Comparison of ENCODE assay signal across 1 cellular context in the genomic region with DNA sequence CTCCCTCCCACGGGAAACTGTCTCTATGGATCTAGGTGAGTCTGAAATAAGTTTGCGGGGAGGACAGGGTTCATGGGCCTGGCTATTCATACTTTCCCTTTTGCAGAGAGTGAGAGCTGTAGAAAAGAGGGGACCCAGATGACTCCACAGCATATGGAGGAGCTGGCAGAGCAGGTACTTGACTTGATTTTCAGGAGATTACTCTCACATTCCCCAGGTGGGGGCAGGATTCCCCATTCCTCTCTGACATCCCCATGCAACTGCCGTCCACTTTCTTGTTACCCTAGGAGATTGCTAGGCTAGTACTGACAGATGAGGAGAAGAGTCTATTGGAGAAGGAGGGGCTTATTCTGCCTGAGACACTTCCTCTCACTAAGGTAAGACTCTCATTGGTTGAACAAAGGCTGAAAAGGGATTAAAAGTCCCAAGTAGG.
TF ChIP-seq lines count a peak whose summit lies in the region.

No MANE protein-coding gene starts in this region.

TF ChIP-seq in K562, 482 proteins besides CTCF, POLR2A, EP300 and RAD21 (continued from another document):
- TF ChIP-seq, protein P1, sequence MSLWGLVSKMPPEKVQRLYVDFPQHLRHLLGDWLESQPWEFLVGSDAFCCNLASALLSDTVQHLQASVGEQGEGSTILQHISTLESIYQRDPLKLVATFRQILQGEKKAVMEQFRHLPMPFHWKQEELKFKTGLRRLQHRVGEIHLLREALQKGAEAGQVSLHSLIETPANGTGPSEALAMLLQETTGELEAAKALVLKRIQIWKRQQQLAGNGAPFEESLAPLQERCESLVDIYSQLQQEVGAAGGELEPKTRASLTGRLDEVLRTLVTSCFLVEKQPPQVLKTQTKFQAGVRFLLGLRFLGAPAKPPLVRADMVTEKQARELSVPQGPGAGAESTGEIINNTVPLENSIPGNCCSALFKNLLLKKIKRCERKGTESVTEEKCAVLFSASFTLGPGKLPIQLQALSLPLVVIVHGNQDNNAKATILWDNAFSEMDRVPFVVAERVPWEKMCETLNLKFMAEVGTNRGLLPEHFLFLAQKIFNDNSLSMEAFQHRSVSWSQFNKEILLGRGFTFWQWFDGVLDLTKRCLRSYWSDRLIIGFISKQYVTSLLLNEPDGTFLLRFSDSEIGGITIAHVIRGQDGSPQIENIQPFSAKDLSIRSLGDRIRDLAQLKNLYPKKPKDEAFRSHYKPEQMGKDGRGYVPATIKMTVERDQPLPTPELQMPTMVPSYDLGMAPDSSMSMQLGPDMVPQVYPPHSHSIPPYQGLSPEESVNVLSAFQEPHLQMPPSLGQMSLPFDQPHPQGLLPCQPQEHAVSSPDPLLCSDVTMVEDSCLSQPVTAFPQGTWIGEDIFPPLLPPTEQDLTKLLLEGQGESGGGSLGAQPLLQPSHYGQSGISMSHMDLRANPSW (CRISPR knock-in tag; IDR thresholded peaks at IDR 0.05) = no peak
- TF ChIP-seq KAT7 (CRISPR knock-in tag; IDR thresholded peaks at IDR 0.05; ENCODE audit: borderline replicate concordance) (no peak), MTA3 (IDR thresholded peaks at IDR 0.05; ENCODE audit: borderline replicate concordance) (no peak), ZZZ3 (IDR thresholded peaks at IDR 0.05) (no peak), ZNF347 (CRISPR knock-in tag; IDR thresholded peaks at IDR 0.05; ENCODE audit: low read depth) (no peak), CBX1 (IDR thresholded peaks at IDR 0.05; ENCODE audit: low read depth) (no peak), CEBPG (CRISPR knock-in tag; IDR thresholded peaks at IDR 0.05) (no peak), CEBPG (tag; conservative IDR thresholded peaks at IDR 0.05 in 1 of 2, IDR thresholded peaks at IDR 0.05 in 1 of 2) (no peak), ZNF263 (CRISPR knock-in tag; IDR thresholded peaks at IDR 0.05; ENCODE audit: borderline replicate concordance) (no peak), PHB (CRISPR knock-in tag; IDR thresholded peaks at IDR 0.05) (no peak)
- TF ChIP-seq, protein P2, sequence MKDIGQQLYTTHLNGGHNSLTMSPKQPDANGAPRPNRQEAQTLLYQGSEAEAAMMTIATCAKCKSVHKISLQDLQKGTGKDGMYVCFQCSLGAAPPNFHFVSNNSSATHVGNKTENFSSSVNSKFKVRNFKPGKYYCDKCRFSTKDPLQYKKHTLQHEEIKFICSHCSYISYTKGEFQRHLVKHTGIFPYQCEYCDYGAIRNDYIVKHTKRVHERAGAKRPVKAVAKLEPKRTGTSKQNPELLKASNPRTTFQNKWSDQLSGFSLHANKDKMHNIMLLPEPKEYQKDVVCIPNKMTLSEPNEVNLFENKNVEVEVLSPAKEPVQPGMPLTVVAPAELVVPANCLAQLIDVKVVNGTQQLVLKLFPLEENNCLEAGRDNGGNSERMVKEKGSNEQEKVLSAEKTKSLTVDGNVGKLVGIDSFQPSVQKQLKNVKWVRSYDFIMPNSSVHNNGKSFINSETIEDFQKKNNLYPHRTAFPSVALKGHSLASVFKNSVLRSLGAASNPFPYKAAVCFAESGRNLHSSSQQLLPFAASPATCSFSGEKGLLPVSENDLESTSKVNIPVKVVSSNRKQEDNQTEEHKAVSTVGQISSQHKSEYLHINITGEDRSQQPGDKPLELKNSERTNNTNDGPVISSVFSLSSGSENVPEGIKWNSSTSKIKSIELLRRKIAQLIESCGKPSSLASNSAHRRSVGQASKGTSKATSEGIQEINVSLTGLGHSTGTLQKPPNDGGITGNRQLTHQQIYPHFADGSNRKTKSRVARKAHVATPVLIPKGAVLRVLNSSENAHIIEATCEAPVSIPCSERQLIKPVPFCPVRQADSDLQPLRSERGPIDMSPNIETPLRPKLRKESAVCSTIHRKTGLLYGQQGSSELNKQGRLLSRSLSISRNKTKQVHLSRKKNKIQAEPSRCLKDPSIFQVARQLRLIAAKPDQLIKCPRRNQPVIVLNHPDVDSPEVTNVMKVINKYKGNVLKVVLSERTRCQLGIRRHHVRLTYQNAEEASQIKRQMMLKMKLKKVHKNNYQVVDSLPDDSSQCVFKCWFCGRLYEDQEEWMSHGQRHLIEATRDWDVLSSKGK (CRISPR knock-in tag; IDR thresholded peaks at IDR 0.05) = no peak
- TF ChIP-seq, protein P3, sequence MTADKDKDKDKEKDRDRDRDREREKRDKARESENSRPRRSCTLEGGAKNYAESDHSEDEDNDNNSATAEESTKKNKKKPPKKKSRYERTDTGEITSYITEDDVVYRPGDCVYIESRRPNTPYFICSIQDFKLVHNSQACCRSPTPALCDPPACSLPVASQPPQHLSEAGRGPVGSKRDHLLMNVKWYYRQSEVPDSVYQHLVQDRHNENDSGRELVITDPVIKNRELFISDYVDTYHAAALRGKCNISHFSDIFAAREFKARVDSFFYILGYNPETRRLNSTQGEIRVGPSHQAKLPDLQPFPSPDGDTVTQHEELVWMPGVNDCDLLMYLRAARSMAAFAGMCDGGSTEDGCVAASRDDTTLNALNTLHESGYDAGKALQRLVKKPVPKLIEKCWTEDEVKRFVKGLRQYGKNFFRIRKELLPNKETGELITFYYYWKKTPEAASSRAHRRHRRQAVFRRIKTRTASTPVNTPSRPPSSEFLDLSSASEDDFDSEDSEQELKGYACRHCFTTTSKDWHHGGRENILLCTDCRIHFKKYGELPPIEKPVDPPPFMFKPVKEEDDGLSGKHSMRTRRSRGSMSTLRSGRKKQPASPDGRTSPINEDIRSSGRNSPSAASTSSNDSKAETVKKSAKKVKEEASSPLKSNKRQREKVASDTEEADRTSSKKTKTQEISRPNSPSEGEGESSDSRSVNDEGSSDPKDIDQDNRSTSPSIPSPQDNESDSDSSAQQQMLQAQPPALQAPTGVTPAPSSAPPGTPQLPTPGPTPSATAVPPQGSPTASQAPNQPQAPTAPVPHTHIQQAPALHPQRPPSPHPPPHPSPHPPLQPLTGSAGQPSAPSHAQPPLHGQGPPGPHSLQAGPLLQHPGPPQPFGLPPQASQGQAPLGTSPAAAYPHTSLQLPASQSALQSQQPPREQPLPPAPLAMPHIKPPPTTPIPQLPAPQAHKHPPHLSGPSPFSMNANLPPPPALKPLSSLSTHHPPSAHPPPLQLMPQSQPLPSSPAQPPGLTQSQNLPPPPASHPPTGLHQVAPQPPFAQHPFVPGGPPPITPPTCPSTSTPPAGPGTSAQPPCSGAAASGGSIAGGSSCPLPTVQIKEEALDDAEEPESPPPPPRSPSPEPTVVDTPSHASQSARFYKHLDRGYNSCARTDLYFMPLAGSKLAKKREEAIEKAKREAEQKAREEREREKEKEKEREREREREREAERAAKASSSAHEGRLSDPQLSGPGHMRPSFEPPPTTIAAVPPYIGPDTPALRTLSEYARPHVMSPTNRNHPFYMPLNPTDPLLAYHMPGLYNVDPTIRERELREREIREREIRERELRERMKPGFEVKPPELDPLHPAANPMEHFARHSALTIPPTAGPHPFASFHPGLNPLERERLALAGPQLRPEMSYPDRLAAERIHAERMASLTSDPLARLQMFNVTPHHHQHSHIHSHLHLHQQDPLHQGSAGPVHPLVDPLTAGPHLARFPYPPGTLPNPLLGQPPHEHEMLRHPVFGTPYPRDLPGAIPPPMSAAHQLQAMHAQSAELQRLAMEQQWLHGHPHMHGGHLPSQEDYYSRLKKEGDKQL (CRISPR knock-in tag; IDR thresholded peaks at IDR 0.05; ENCODE audit: borderline replicate concordance) = no peak
